Comparison of ENCODE assay signal across 1 cellular context in genomic region chr13:84655677-84656076, GRCh38.
TF ChIP-seq lines count a peak whose summit lies in the region.

No MANE protein-coding gene starts in this region.

TF ChIP-seq in H1, 55 proteins besides CTCF, POLR2A, EP300 and RAD21:
- TF ChIP-seq KDM1A (IDR thresholded peaks at IDR 0.05; ENCODE audit: borderline replicate concordance, low read length) (no peak), CHD1 (IDR thresholded peaks at IDR 0.05; ENCODE audit: low read depth, low read length) (no peak), CEBPB (IDR thresholded peaks at IDR 0.05; ENCODE audit: low read depth, low read length) (0 out of 2 replicates have a peak, but pooled peaks have one; percentile 19)
